Comparison of ENCODE assay signal across 1 cellular context in genomic region chr16:60261425-60261824, GRCh38.
TF ChIP-seq lines count a peak whose summit lies in the region.

No MANE protein-coding gene starts in this region.

TF ChIP-seq in GM23338, 12 proteins besides CTCF, POLR2A, EP300 and RAD21 (continued from another document):
- TF ChIP-seq REST (IDR thresholded peaks at IDR 0.05; ENCODE audit: unreplicated experiment) = no peak
- TF ChIP-seq ETS1 (IDR thresholded peaks at IDR 0.05) = no peak
- no peak for TF ChIP-seq ZNF462 (CRISPR knock-in tag; IDR thresholded peaks at IDR 0.05)
- no peak for TF ChIP-seq CREB1 (CRISPR knock-in tag; IDR thresholded peaks at IDR 0.05; ENCODE audit: low read depth)
- TF ChIP-seq EZH2phosphoT487 (IDR thresholded peaks at IDR 0.05; ENCODE audit: unreplicated experiment) = no peak
- TF ChIP-seq JUNB (IDR thresholded peaks at IDR 0.05; ENCODE audit: unreplicated experiment) = no peak
- no peak for TF ChIP-seq ZNF331 (CRISPR knock-in tag; IDR thresholded peaks at IDR 0.05; ENCODE audit: low read depth)
TF ChIP-seq in GM23338: peak in this region for 0.
